ENCODE assay signal across 1 cellular context in genomic region chr1:109724933-109725332, GRCh38.
TF ChIP-seq lines count a peak whose summit lies in the region.

No MANE protein-coding gene starts in this region.

TF ChIP-seq in HepG2, 621 proteins besides CTCF, POLR2A, EP300 and RAD21:
- TF ChIP-seq ZNF232 (CRISPR knock-in tag; IDR thresholded peaks at IDR 0.05; ENCODE audit: borderline replicate concordance): no peak
- no peak for TF ChIP-seq HMG20B (CRISPR knock-in tag; conservative IDR thresholded peaks at IDR 0.05)
- 0 out of 2 replicates have a peak, but pooled peaks have one; percentile 70 for TF ChIP-seq PCBP1 (IDR thresholded peaks at IDR 0.05; ENCODE audit: borderline replicate concordance, low read depth, low read length)
- no peak for TF ChIP-seq NFE2L1 (CRISPR knock-in tag; IDR thresholded peaks at IDR 0.05; ENCODE audit: borderline replicate concordance)
- TF ChIP-seq HNRNPK (IDR thresholded peaks at IDR 0.05; ENCODE audit: low read depth, low read length, poor library complexity, severe bottlenecking): peak; percentile 93
- TF ChIP-seq CREBL2 (CRISPR knock-in tag; IDR thresholded peaks at IDR 0.05; ENCODE audit: borderline replicate concordance): no peak
- no peak for TF ChIP-seq SMAD9 (CRISPR knock-in tag; IDR thresholded peaks at IDR 0.05)
